ENCODE assay signal across 12 cellular contexts in genomic region chr6:167152858-167153257, GRCh38. TPM values are rescaled to one million over a fixed set of nuclear protein-coding genes. Genes with fewer than 3 reads are reported as not detected.
DNase-seq lines count a peak whose midpoint lies in the region; ATAC-seq and TF ChIP-seq lines count a peak whose summit lies in the region.
"Had no signal": no experiment of that assay in that cellular context is flagged by ENCODE, and none has a peak within 500 bp of the region (broad histone marks: within the 10 kb centered on the region; RNA-seq: fewer than 3 reads in every experiment).

No MANE protein-coding gene starts in this region.

- no peaks in the 10 kb centered on the region for H3K27me3 ChIP-seq in GM23248 (replicated peaks; ENCODE audit: insufficient read depth)

- H3K27ac ChIP-seq in mesodermal cell (ENCODE audit: low read depth, low read length, severe bottlenecking) (peak overlapping the region; percentile 79), RWPE1 (no peak overlapping the region), GM23248 (no peak overlapping the region)

- no peak overlapping the region for H3K4me3 ChIP-seq in mesodermal cell (ENCODE audit: extremely low read depth, insufficient read depth, low read length, poor library complexity, severe bottlenecking)
- H3K4me3 ChIP-seq in GM23248 = no peak overlapping the region

- H3K36me3 ChIP-seq in mesodermal cell (ENCODE audit: control insufficient read depth, insufficient read depth, low read length) (no peaks in the 10 kb centered on the region), GM23248 (ENCODE audit: low read depth) (no peaks in the 10 kb centered on the region)

- no peaks in the 10 kb centered on the region for H4K20me1 ChIP-seq in GM23248 (ENCODE audit: insufficient read depth)

- no peaks in the 10 kb centered on the region for H3K79me2 ChIP-seq in GM23248 (ENCODE audit: insufficient read depth)

- ATAC-seq in GM18861 (IDR thresholded peaks at IDR 0.05; ENCODE audit: unreplicated experiment) = peak; percentile 42
- ATAC-seq in GM21447 (IDR thresholded peaks at IDR 0.05; ENCODE audit: unreplicated experiment) = peak; percentile 59
- ATAC-seq in HG03521 (IDR thresholded peaks at IDR 0.05; ENCODE audit: unreplicated experiment) = peak; percentile 38
- ATAC-seq in GM18858 (IDR thresholded peaks at IDR 0.05; ENCODE audit: unreplicated experiment) = no peak

- no peak for DNase-seq in RWPE1 (ENCODE audit: low spot score)
- DNase-seq in GM23248 = no peak
- DNase-seq in SHP77 treated with DMSO at 0.1 percent for 48 hours (lab: John Stamatoyannopoulos, UW) = no peak
- DNase-seq: stimulated activated CD4-positive, alpha-beta T cell treated with anti-CD3 and anti-CD28 coated beads, Interleukin-2, amount 100 ng/mL, for 24 hours had no signal

- CTCF ChIA-PET in RWPE1 (lab: Yijun Ruan, JAX) = interaction anchor here (0.6 kb wide), 1 partner anchor 383 kb away, joined by 3 read pairs; no protein-coding TSS in a partner anchor

- H3K4me2 ChIP-seq in GM23248 (ENCODE audit: unreplicated experiment) = no peak overlapping the region

- peaks cover 6% of the 10 kb centered on the region for H3K9me3 ChIP-seq in mesodermal cell (ENCODE audit: control insufficient read depth, low read length)
- no peaks in the 10 kb centered on the region for H3K9me3 ChIP-seq in GM23248 (ENCODE audit: low read depth)

- in situ Hi-C loops in GM23248 (cut with MboI) = no loop called here

- POLR2A ChIA-PET in RWPE1 (lab: Yijun Ruan, JAX; ENCODE audit: low non-redundant PET) = no interaction called here

- no peak overlapping the region for H2AFZ ChIP-seq in GM23248

- no peak for TF ChIP-seq CTCF in RWPE1 (conservative IDR thresholded peaks at IDR 0.05; ENCODE audit: low read depth)

- no peak overlapping the region for H3K9ac ChIP-seq in GM23248

- 82 to 100% methylated on average over 3 to 8 of the region's 9 CpGs for WGBS in mesodermal cell (ENCODE audit: insufficient coverage in 2 of 2), 2 experiments
- 62 to 68% methylated on average over 9 of the region's 9 CpGs for WGBS in GM23248 (ENCODE audit: low coverage in 1 of 2, low lambda C conversion rate in 2 of 2, missing lambda C conversion rate in 2 of 2), 2 experiments

- H3K4me1 ChIP-seq in mesodermal cell (ENCODE audit: control insufficient read depth, insufficient read depth, low read length, poor library complexity, severe bottlenecking) (peaks cover 17% of the 10 kb centered on the region), GM23248 (ENCODE audit: insufficient read depth) (no peaks in the 10 kb centered on the region)

- H3K9me2 ChIP-seq in GM23248 (ENCODE audit: insufficient read depth) = no peaks in the 10 kb centered on the region

- H3F3A ChIP-seq in GM23248 (ENCODE audit: insufficient read depth) = no peaks in the 10 kb centered on the region

RNA-seq across cellular contexts. Expression of gene GPR31, which starts 4.9 kb away (rescaled TPM):
- not detected for polyA plus RNA-seq in mesodermal cell (2013, experiment 1 of 2)
- not detected for polyA plus RNA-seq in mesodermal cell (2013, experiment 2 of 2)
- not detected in 2 replicates for total RNA-seq in GM23248 (2014; rRNA removed; shearing (Covaris generic))
- polyA plus RNA-seq in GM23248 (2016; fragmentation: Nextera tagmentation; extraction: Ambion mirVana) = not detected in 2 replicates
- total RNA-seq: lung microvascular endothelial cell, SK-MEL-5 had no signal
- polyA plus RNA-seq: esophagus had no signal

RNA-seq across cellular contexts. Expression of gene CCR6, which starts 30.0 kb away (rescaled TPM):
- polyA plus RNA-seq in mesodermal cell (2013, experiment 1 of 2) = not detected
- polyA plus RNA-seq in mesodermal cell (2013, experiment 2 of 2) = not detected
- not detected in 2 replicates for total RNA-seq in GM23248 (2014; rRNA removed; shearing (Covaris generic))
- not detected in 2 replicates for polyA plus RNA-seq in GM23248 (2016; fragmentation: Nextera tagmentation; extraction: Ambion mirVana)
- total RNA-seq: lung microvascular endothelial cell, SK-MEL-5 had no signal
